ENCODE assay signal across 23 cellular contexts in genomic region chr12:115378296-115378695, GRCh38.
"Had no signal": no experiment of that assay in that cellular context is flagged by ENCODE, and none has a peak within 500 bp of the region (broad histone marks: within the 10 kb centered on the region; RNA-seq: fewer than 3 reads in every experiment).

No MANE protein-coding gene starts in this region.

- H3K36me3 Mint-ChIP-seq: activated naive CD8-positive, alpha-beta T cell; natural killer cell; WTC11 had no signal

- H3K27me3 ChIP-seq: transverse colon had no signal

- H3K9me3 ChIP-seq: esophagus squamous epithelium, transverse colon had no signal

- H3K27ac Mint-ChIP-seq: activated naive CD8-positive, alpha-beta T cell; natural killer cell; progenitor cell of endocrine pancreas; T-helper 17 cell; WTC11 had no signal

- H3K27me3 Mint-ChIP-seq: T-helper 17 cell had no signal

- H3K4me3 ChIP-seq: esophagus squamous epithelium, skin epidermis, transverse colon had no signal

- ATAC-seq: left lobe of liver, natural killer cell, right cardiac atrium, T-helper 17 cell, WTC11 had no signal

- DNase-seq: activated CD4-positive, alpha-beta T cell treated with anti-CD3 and anti-CD28 coated beads for 48 hours; activated CD8-positive, alpha-beta memory T cell treated with anti-CD3 and anti-CD28 coated beads, Interleukin-2, amount 50 U/mL, for 48 hours; activated gamma-delta T cell treated with Interleukin-2 at 50 U/mL for 16 hours; cortex of kidney; effector CD4-positive, alpha-beta T cell; esophagus squamous epithelium; foreskin melanocyte; head of caudate nucleus; natural killer cell; right cardiac atrium; stimulated activated CD4-positive, alpha-beta T cell treated with anti-CD3 and anti-CD28 coated beads, Interleukin-15, amount 100 ng/mL, for 24 hours; stimulated activated CD4-positive, alpha-beta T cell treated with anti-CD3 and anti-CD28 coated beads, Interleukin-4, amount 100 ng/mL, for 1 hour; stimulated activated naive CD4-positive, alpha-beta T cell treated with Interleukin-2 at 50 U/mL for 16 hours; substantia nigra; T-helper 17 cell; transverse colon had no signal

- H3K36me3 ChIP-seq: esophagus squamous epithelium, transverse colon had no signal

- H3K4me1 Mint-ChIP-seq: T-helper 17 cell had no signal

- FAIRE-seq: endothelial cell of umbilical vein, islet of Langerhans had no signal

- H3K4me3 Mint-ChIP-seq: activated naive CD8-positive, alpha-beta T cell; natural killer cell; T-helper 17 cell; WTC11 had no signal
